Comparison of ENCODE assay signal across 1 cellular context in genomic region chr9:136729926-136730325, GRCh38.
TF ChIP-seq lines count a peak whose summit lies in the region.

No MANE protein-coding gene starts in this region.

TF ChIP-seq in HCT116, 20 proteins besides CTCF, POLR2A, EP300 and RAD21 (continued from another document):
- TF ChIP-seq ATF3 (IDR thresholded peaks at IDR 0.05) (no peak), FOSL1 (IDR thresholded peaks at IDR 0.05; ENCODE audit: low read depth) (no peak), JUND (IDR thresholded peaks at IDR 0.05) (no peak), REST (IDR thresholded peaks at IDR 0.05; ENCODE audit: low read depth) (no peak), ELF1 (IDR thresholded peaks at IDR 0.05; ENCODE audit: borderline replicate concordance, low read depth) (no peak)
